Comparison of ENCODE assay signal across 8 cellular contexts in the genomic region with DNA sequence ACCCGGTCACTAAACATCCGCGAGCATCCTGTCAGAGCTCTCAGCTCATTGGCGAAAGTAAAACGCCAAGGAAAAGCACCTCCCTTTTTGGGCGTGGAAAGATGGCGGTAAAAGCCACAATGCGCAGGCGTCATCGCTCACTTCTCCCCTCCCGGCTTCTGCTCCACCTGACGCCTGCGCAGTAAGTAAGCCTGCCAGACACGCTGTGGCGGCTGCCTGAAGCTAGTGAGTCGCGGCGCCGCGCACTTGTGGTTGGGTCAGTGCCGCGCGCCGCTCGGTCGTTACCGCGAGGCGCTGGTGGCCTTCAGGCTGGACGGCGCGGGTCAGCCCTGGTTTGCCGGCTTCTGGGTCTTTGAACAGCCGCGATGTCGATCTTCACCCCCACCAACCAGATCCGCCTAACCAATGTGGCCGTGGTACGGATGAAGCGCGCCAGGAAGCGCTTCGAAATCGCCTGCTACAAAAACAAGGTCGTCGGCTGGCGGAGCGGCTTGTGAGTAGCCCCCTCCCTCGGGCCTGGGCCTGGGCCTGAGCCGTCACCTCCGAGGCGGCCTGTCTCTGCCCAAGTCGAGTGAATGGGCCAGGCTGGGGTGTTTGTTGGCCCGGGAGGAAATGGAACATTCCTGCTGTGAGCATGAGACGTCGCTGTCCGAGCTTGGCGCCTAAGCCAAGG. TPM values are rescaled to one million over a fixed set of nuclear protein-coding genes. Genes with fewer than 3 reads are reported as not detected.
A peak's percentile ranks its signal among the peaks of the same experiment; 100 is the strongest.
DNase-seq lines count a peak whose midpoint lies in the region; ATAC-seq and TF ChIP-seq lines count a peak whose summit lies in the region.
"Not testable (repeated sequence)": the region's sequence is repeated elsewhere in the genome, so short reads cannot be mapped to it uniquely, and the experiment has no call there.

No MANE protein-coding gene starts in this region.

- not testable (repeated sequence) for TF ChIP-seq CTCF in epithelial cell of proximal tubule (conservative IDR thresholded peaks at IDR 0.05; ENCODE audit: low read depth, low read length); mucosa of descending colon (IDR thresholded peaks at IDR 0.05)

- H3K36me3 ChIP-seq in mucosa of descending colon (ENCODE audit: low read depth) = not testable (repeated sequence)

- H3K4me1 Mint-ChIP-seq in IgD-negative memory B cell = peaks cover 11 to 21% (median 12%) of the 10 kb centered on the region in 3 donors

- DNase-seq in DMS153 (lab: John Stamatoyannopoulos, UW) (peak; percentile 96), OCI-M1 (lab: John Stamatoyannopoulos, UW) (peak; percentile 100), activated T-cell treated with anti-CD3 and anti-CD28 coated beads for 48 hours (ENCODE audit: low read depth) (peak; percentile 94), epithelial cell of proximal tubule (ENCODE audit: low read depth) (peak; percentile 95), mucosa of descending colon (peak; percentile 94 to 98 (median 96))
- DNase-seq in stimulated activated CD8-positive, alpha-beta memory T cell treated with anti-CD3 and anti-CD28 coated beads, Interleukin-4, amount 100 ng/mL, for 1 hour (ENCODE audit: low read depth in 2 of 2, low spot score in 1 of 2) = peak; percentile 89 to 94

- intact Hi-C loops in mucosa of descending colon (cut with DNase I, micrococcal nuclease) = not testable (repeated sequence)

- not testable (repeated sequence) for H3K9me3 ChIP-seq in mucosa of descending colon

- peak overlapping the region; percentile 90 to 100 (median 96) for H3K27ac Mint-ChIP-seq in IgD-negative memory B cell

- not testable (repeated sequence) for H3K27me3 Mint-ChIP-seq in IgD-negative memory B cell

- H3K4me3 Mint-ChIP-seq in IgD-negative memory B cell = peak overlapping the region; percentile 90 to 100 (median 98)

- not testable (repeated sequence) for H3K36me3 Mint-ChIP-seq in IgD-negative memory B cell

- peaks cover 21% of the 10 kb centered on the region for H3K4me1 ChIP-seq in mucosa of descending colon (ENCODE audit: low read depth)

- peak overlapping the region; percentile 66 for H3K4me3 ChIP-seq in epithelial cell of proximal tubule (ENCODE audit: low read depth, low read length)
- peak overlapping the region; percentile 39 for H3K4me3 ChIP-seq in mucosa of descending colon

- peak; percentile 41 for ATAC-seq in GM21576 (IDR thresholded peaks at IDR 0.05; ENCODE audit: unreplicated experiment)
- peak; percentile 85 for ATAC-seq in mucosa of descending colon

- not testable (repeated sequence) for H3K9me3 Mint-ChIP-seq in IgD-negative memory B cell

RNA-seq across cellular contexts. Expression of a gene that starts 1.4 kb away (rescaled TPM):
- polyA plus RNA-seq in IgD-negative memory B cell = 3.6 TPM
- total RNA-seq in epithelial cell of proximal tubule = 0.80 and 1.3 TPM in 2 replicates
- total RNA-seq in mucosa of descending colon = 1 to 10 TPM; 2.5 to 6.3 (median 3.5) TPM

Comparison
In these comparisons a context has a peak if more than half of its experiments do, and no peak if none do; other contexts are left out.
1. Peak in every context shown above with its lines: DNase-seq, ATAC-seq and H3K4me3 ChIP-seq.